Comparison of ENCODE assay signal across 1 cellular context in genomic region chr3:101635954-101636798, GRCh38.
TF ChIP-seq lines count a peak whose summit lies in the region.

No MANE protein-coding gene starts in this region.

TF ChIP-seq in GM23338, 12 proteins besides CTCF, POLR2A, EP300 and RAD21 (continued from another document):
- no peak for TF ChIP-seq ETS1 (IDR thresholded peaks at IDR 0.05)
- no peak for TF ChIP-seq CREB1 (CRISPR knock-in tag; IDR thresholded peaks at IDR 0.05; ENCODE audit: low read depth)
- no peak for TF ChIP-seq JUNB (IDR thresholded peaks at IDR 0.05; ENCODE audit: unreplicated experiment)
- no peak for TF ChIP-seq ZNF331 (CRISPR knock-in tag; IDR thresholded peaks at IDR 0.05; ENCODE audit: low read depth)
- TF ChIP-seq NANOG (IDR thresholded peaks at IDR 0.05; ENCODE audit: borderline replicate concordance) = no peak
- no peak for TF ChIP-seq EZH2 (IDR thresholded peaks at IDR 0.05; ENCODE audit: low read depth, unreplicated experiment)
